24 cellular contexts compared by ENCODE assay signal in genomic region chr9:127344373-127344995, GRCh38. TPM values are rescaled to one million over a fixed set of nuclear protein-coding genes. Genes with fewer than 3 reads are reported as not detected.
DNase-seq lines count a peak whose midpoint lies in the region; TF ChIP-seq lines count a peak whose summit lies in the region.
"Had no signal": no experiment of that assay in that cellular context is flagged by ENCODE, and none has a peak within 500 bp of the region (broad histone marks: within the 10 kb centered on the region; RNA-seq: fewer than 3 reads in every experiment).

No MANE protein-coding gene starts in this region.

- H3K27me3 Mint-ChIP-seq in activated naive CD8-positive, alpha-beta T cell treated with anti-CD3 and anti-CD28 coated beads for 36 hours: peaks cover 29% of the 10 kb centered on the region
- peaks cover 2 to 3% (median 2%) of the 10 kb centered on the region in 3 donors for H3K27me3 Mint-ChIP-seq in CD14-positive monocyte (ENCODE audit: low read depth in 3 of 3)

- TF ChIP-seq CTCF in fibroblast of villous mesenchyme (IDR thresholded peaks at IDR 0.05; ENCODE audit: insufficient read depth, low read depth, low read length) (no peak), GM20000 (IDR thresholded peaks at IDR 0.05; ENCODE audit: extremely low read depth, missing control alignments) (no peak), CD14-positive monocyte (IDR thresholded peaks at IDR 0.05) (no peak)

- intact Hi-C loops in CD14-positive monocyte (cut with micrococcal nuclease): no loop called here

- no peaks in the 10 kb centered on the region for H3K36me3 Mint-ChIP-seq in activated naive CD8-positive, alpha-beta T cell treated with anti-CD3 and anti-CD28 coated beads for 36 hours
- no peaks in the 10 kb centered on the region for H3K36me3 Mint-ChIP-seq in CD14-positive monocyte

- no peak overlapping the region for H3K27ac Mint-ChIP-seq in activated naive CD8-positive, alpha-beta T cell treated with anti-CD3 and anti-CD28 coated beads for 36 hours
- H3K27ac Mint-ChIP-seq in CD14-positive monocyte: no peak overlapping the region
- H3K27ac Mint-ChIP-seq: activated T-cell treated with anti-CD3 and anti-CD28 coated beads, Interleukin-2, amount 50 U/mL, for 72 hours; endodermal cell; stimulated activated naive CD8-positive, alpha-beta T cell treated with anti-CD3 and anti-CD28 coated beads, Interleukin-15, Interleukin-2, amounts not matched to agents 100 ng/mL and 50 ng/mL, for 24 hours had no signal

- no peaks in the 10 kb centered on the region for H3K9me3 Mint-ChIP-seq in activated naive CD8-positive, alpha-beta T cell treated with anti-CD3 and anti-CD28 coated beads for 36 hours
- H3K9me3 Mint-ChIP-seq in CD14-positive monocyte: no peaks in the 10 kb centered on the region
- H3K9me3 Mint-ChIP-seq: activated T-cell treated with anti-CD3 and anti-CD28 coated beads, Interleukin-2, amount 50 U/mL, for 72 hours; endodermal cell; naive B cell; stimulated activated naive CD8-positive, alpha-beta T cell treated with anti-CD3 and anti-CD28 coated beads, Interleukin-15, Interleukin-2, amounts not matched to agents 100 ng/mL and 50 ng/mL, for 24 hours had no signal

- DNase-seq in ELF-1 (ENCODE audit: low read depth, low spot score) (peak; percentile 15), M059J (ENCODE audit: low read depth) (peak; percentile 81), fibroblast of villous mesenchyme (ENCODE audit: low read depth) (peak; percentile 25), renal cortical epithelial cell (ENCODE audit: low read depth) (peak; percentile 47), NCI-H510A treated with DMSO at 0.1 percent for 48 hours (lab: John Stamatoyannopoulos, UW) (no peak), GM20000 (ENCODE audit: low spot score) (no peak), CD14-positive monocyte (ENCODE audit: low spot score) (no peak)
- no peak for DNase-seq in activated naive CD8-positive, alpha-beta T cell treated with anti-CD3 and anti-CD28 coated beads for 36 hours
- DNase-seq: activated CD8-positive, alpha-beta memory T cell treated with anti-CD3 and anti-CD28 coated beads for 24 hours; activated naive CD4-positive, alpha-beta T cell treated with anti-CD3 and anti-CD28 coated beads, Interleukin-2, amount 50 U/mL, for 16 hours; activated T-cell treated with anti-CD3 and anti-CD28 coated beads, Interleukin-2, amount 50 U/mL, for 72 hours; BE2C; body of pancreas; Caco-2; endodermal cell; esophagus squamous epithelium; naive B cell; NCI-H146; NCI-H2171; NCI-H748 treated with DMSO at 0.1 percent for 48 hours; occipital lobe; OCI-M1 had no signal

- H3K4me1 Mint-ChIP-seq in activated naive CD8-positive, alpha-beta T cell treated with anti-CD3 and anti-CD28 coated beads for 36 hours: no peaks in the 10 kb centered on the region
- no peaks in the 10 kb centered on the region for H3K4me1 Mint-ChIP-seq in CD14-positive monocyte
- H3K4me1 Mint-ChIP-seq: endodermal cell, naive B cell had no signal

- H3K4me3 ChIP-seq in fibroblast of villous mesenchyme (ENCODE audit: low read depth, low read length): no peak overlapping the region
- H3K4me3 ChIP-seq: body of pancreas, esophagus squamous epithelium, tibial nerve had no signal

- H3K4me3 Mint-ChIP-seq in activated naive CD8-positive, alpha-beta T cell treated with anti-CD3 and anti-CD28 coated beads for 36 hours: no peak overlapping the region
- H3K4me3 Mint-ChIP-seq in CD14-positive monocyte: no peak overlapping the region
- H3K4me3 Mint-ChIP-seq: activated T-cell treated with anti-CD3 and anti-CD28 coated beads, Interleukin-2, amount 50 U/mL, for 72 hours; endodermal cell; naive B cell; stimulated activated naive CD8-positive, alpha-beta T cell treated with anti-CD3 and anti-CD28 coated beads, Interleukin-15, Interleukin-2, amounts not matched to agents 100 ng/mL and 50 ng/mL, for 24 hours had no signal

RNA-seq across cellular contexts. Expression of gene SLC2A8, which starts 52.5 kb away (rescaled TPM):
- 27.0 and 31.7 TPM in 2 replicates for total RNA-seq in M059J (2014; rRNA removed; shearing (Covaris generic))
- total RNA-seq in fibroblast of villous mesenchyme (8.2 and 9.3 TPM in 2 replicates), renal cortical epithelial cell (16.3 and 18.6 TPM in 2 replicates)
- total RNA-seq in activated naive CD8-positive, alpha-beta T cell treated with anti-CD3 and anti-CD28 coated beads for 36 hours: 1 to 10 TPM; 1.0 to 1.9 TPM
- polyA plus RNA-seq in CD14-positive monocyte: 1 to 10 TPM; 6.6 to 8.7 TPM

Comparison
In these comparisons a context has a peak if more than half of its experiments do, and no peak if none do; other contexts are left out.
1. DNase-seq: peak in ELF-1 (single experiment), M059J (single experiment), fibroblast of villous mesenchyme (single experiment) and renal cortical epithelial cell (single experiment); none in NCI-H510A treated with DMSO at 0.1 percent for 48 hours (single experiment), activated naive CD8-positive, alpha-beta T cell treated with anti-CD3 and anti-CD28 coated beads for 36 hours (single experiment), GM20000 (single experiment) and CD14-positive monocyte (single experiment).